ENCODE assay signal across 6 cellular contexts in the genomic region with DNA sequence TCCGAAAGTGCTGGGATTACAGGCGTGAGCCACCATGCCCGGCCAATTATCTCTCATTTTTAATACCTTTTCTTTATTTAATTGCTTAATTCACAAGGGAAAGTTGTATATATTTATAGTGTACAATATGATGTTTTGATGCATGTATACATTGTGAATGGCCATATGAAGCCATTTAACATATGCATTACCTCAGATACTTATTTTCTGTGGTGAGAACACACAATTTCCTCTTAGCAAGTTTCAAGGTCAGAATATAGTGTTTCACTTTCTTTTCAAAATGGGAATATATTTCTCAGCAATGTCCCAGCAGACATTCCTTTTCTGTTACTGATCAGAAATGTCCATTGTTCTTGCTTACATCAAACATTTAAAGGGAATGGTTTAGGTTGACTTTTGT.
"Had no signal": no experiment of that assay in that cellular context is flagged by ENCODE, and none has a peak within 500 bp of the region (broad histone marks: within the 10 kb centered on the region; RNA-seq: fewer than 3 reads in every experiment).

No MANE protein-coding gene starts in this region.

- H3K36me3 Mint-ChIP-seq: IgD-negative memory B cell had no signal

- H2AFZ ChIP-seq: GM23338 had no signal

- H3K4me3 ChIP-seq: GM23338 had no signal

- H3K27ac Mint-ChIP-seq: GM23338, H9, IgD-negative memory B cell had no signal

- ATAC-seq: GM23338, HepG2 had no signal

- H3K4me1 Mint-ChIP-seq: GM23338, H9, IgD-negative memory B cell had no signal

- H3K4me2 ChIP-seq: GM23338 had no signal

- DNase-seq: H9, HCEC 1CT had no signal

- H3K4me3 Mint-ChIP-seq: GM23338, H9, IgD-negative memory B cell had no signal

- H3K27me3 Mint-ChIP-seq: IgD-negative memory B cell had no signal

- H3K27ac ChIP-seq: HL-60 had no signal
